In the genomic region with DNA sequence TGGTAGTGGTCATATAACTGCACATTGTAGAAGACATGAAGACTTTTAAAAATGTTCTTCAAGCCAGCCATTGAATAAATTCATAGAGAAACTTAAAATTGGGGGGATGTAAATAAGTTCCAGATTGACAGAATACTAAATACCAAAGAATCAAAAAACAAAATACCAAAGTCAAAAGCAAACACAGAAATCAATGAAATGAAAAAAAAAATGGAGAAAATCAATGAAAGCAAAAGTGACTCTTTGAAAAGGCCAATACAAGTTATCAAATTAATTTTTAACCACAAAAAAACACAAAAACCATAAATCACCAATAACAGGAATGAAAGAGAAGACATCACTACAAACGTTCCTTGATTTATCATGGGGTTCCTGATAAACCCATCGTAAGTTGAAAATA, we compare ENCODE assay signal across 1 cellular context.
A peak's percentile ranks its signal among the peaks of the same experiment; 100 is the strongest.
TF ChIP-seq lines count a peak whose summit lies in the region.

No MANE protein-coding gene starts in this region.

TF ChIP-seq in HepG2, 621 proteins besides CTCF, POLR2A, EP300 and RAD21 (continued from another document):
- TF ChIP-seq ZNF362 (CRISPR knock-in tag; IDR thresholded peaks at IDR 0.05; ENCODE audit: borderline replicate concordance) (peak; percentile 63; the same call in 1 of the 2 replicates), ZZZ3 (CRISPR knock-in tag; IDR thresholded peaks at IDR 0.05; ENCODE audit: borderline replicate concordance) (no peak), ONECUT2 (CRISPR knock-in tag; IDR thresholded peaks at IDR 0.05) (0 out of 2 replicates have a peak, but pooled peaks have one; percentile 35), ZNF75D (CRISPR knock-in tag; IDR thresholded peaks at IDR 0.05; ENCODE audit: borderline replicate concordance) (no peak), HNF4A (CRISPR knock-in tag; IDR thresholded peaks at IDR 0.05) (no peak), KAT2B (IDR thresholded peaks at IDR 0.05; ENCODE audit: borderline replicate concordance, low read depth, low read length) (peak; percentile 95), NFE2L2 (IDR thresholded peaks at IDR 0.05; ENCODE audit: low read length) (no peak), CBX1 (IDR thresholded peaks at IDR 0.05; ENCODE audit: low read depth) (no peak), RORA (CRISPR knock-in tag; IDR thresholded peaks at IDR 0.05) (no peak), MXI1 (IDR thresholded peaks at IDR 0.05; ENCODE audit: borderline replicate concordance, low read depth, low read length) (no peak), GATAD2A (CRISPR knock-in tag; IDR thresholded peaks at IDR 0.05) (peak; percentile 30; the same call in 1 of the 2 replicates), LCORL (IDR thresholded peaks at IDR 0.05) (0 out of 2 replicates have a peak, but pooled peaks have one; percentile 10), LCORL (CRISPR knock-in tag; IDR thresholded peaks at IDR 0.05) (no peak)
